Comparison of ENCODE assay signal across 8 cellular contexts in genomic region chr5:113510836-113511451, GRCh38. TPM values are rescaled to one million over a fixed set of nuclear protein-coding genes. Genes with fewer than 3 reads are reported as not detected.
DNase-seq lines count a peak whose midpoint lies in the region; ATAC-seq, FAIRE-seq and TF ChIP-seq lines count a peak whose summit lies in the region.

No MANE protein-coding gene starts in this region.

- ATAC-seq in heart left ventricle (no peak), Right ventricle myocardium superior (ENCODE audit: poor library complexity) (no peak), GM21381 (IDR thresholded peaks at IDR 0.05; ENCODE audit: unreplicated experiment) (no peak)
- no peak for ATAC-seq in activated CD4-positive, CD25-positive, alpha-beta regulatory T cell treated with anti-CD3 and anti-CD28 coated beads, Interleukin-2, amount 50 U/mL, for 24 hours

- H3K36me3 ChIP-seq in heart left ventricle (peaks cover 0 to 10% (median 0%) of the 10 kb centered on the region in 9 donors), vagina (no peaks in the 10 kb centered on the region)

- TF ChIP-seq POLR2A in heart left ventricle (IDR thresholded peaks at IDR 0.05) (no peak), vagina (IDR thresholded peaks at IDR 0.05) (no peak)

- H3K4me1 ChIP-seq in heart left ventricle (peaks cover 0 to 27% (median 13%) of the 10 kb centered on the region in 12 donors), vagina (peaks cover 19% of the 10 kb centered on the region)

- intact Hi-C loops in heart left ventricle (cut with DNase I), result loop anchor here (2.0 to 10.0 kb wide), 10 partner anchors 130 to 516 kb away; no protein-coding TSS in a partner anchor
- intact Hi-C loops in Right ventricle myocardium superior (cut with DNase I), result loop anchor here (5.0 to 10.0 kb wide), 3 partner anchors 134 to 514 kb away; no protein-coding TSS in a partner anchor
- intact Hi-C loops in vagina (cut with DNase I), result no loop called here

- TF ChIP-seq CTCF in heart left ventricle (IDR thresholded peaks at IDR 0.05) (peak; percentile 19 to 60 (median 45)), vagina (IDR thresholded peaks at IDR 0.05) (peak in 2 of 3 experiments; percentile 19 to 21)

- H3K4me3 ChIP-seq in heart left ventricle (no peak overlapping the region), vagina (no peak overlapping the region)

- peak; percentile 76 for FAIRE-seq in endometrium (lab: Jason Lieb, UNC)

- H3K27ac ChIP-seq in heart left ventricle (no peak overlapping the region), vagina (no peak overlapping the region)

- peaks cover 0 to 23% (median 0%) of the 10 kb centered on the region in 9 donors for H3K27me3 ChIP-seq in heart left ventricle
- no peaks in the 10 kb centered on the region for H3K27me3 ChIP-seq in vagina

- DNase-seq in heart left ventricle, result no peak
- no peak for DNase-seq in Right ventricle myocardium superior
- DNase-seq in NCI-H69 (lab: John Stamatoyannopoulos, UW), result peak; percentile 68
- no peak for DNase-seq in vagina (ENCODE audit: extremely low spot score in 2 of 2)
- DNase-seq in iPS-NIHi7 (ENCODE audit: extremely low spot score), result no peak

- no peaks in the 10 kb centered on the region for H3K9me3 ChIP-seq in heart left ventricle
- no peaks in the 10 kb centered on the region for H3K9me3 ChIP-seq in vagina

- 54 to 57% (median 55%) methylated on average over 6 of the region's 6 CpGs for WGBS in heart left ventricle, 4 donors

RNA-seq across cellular contexts. Expression of gene YTHDC2, which starts 2.5 kb away (rescaled TPM):
- total RNA-seq in heart left ventricle, result 10 to 100 TPM in 6 of 9 donors, 1 to 10 TPM in 3; 9.4 to 19.8 (median 15.1) TPM
- polyA plus RNA-seq in heart left ventricle, result 1 to 10 TPM; 5.7 to 8.2 TPM
- 12.9 TPM for total RNA-seq in Right ventricle myocardium superior
- 31.4 TPM for total RNA-seq in vagina

RNA-seq across cellular contexts. Expression of gene MCC, which starts 22.7 kb away (rescaled TPM):
- 10 to 100 TPM; 14.9 to 33.8 (median 27.7) TPM for total RNA-seq in heart left ventricle
- polyA plus RNA-seq in heart left ventricle, result 1 to 10 TPM; 6.1 to 8.0 TPM
- total RNA-seq in Right ventricle myocardium superior, result 29.4 TPM
- total RNA-seq in vagina, result 47.9 TPM
